ENCODE assay signal across 1 cellular context in genomic region chr13:99606322-99607089, GRCh38.
A peak's percentile ranks its signal among the peaks of the same experiment; 100 is the strongest.
TF ChIP-seq lines count a peak whose summit lies in the region.

Gene CLYBL, plus strand, starts transcription at chr13:99606690.

TF ChIP-seq in HepG2, 621 proteins besides CTCF, POLR2A, EP300 and RAD21 (continued from another document and continues in another):
- no peak for TF ChIP-seq ZFP36 (IDR thresholded peaks at IDR 0.05; ENCODE audit: borderline replicate concordance, low read depth, low read length, partially characterized antibody)
- TF ChIP-seq, protein P1, sequence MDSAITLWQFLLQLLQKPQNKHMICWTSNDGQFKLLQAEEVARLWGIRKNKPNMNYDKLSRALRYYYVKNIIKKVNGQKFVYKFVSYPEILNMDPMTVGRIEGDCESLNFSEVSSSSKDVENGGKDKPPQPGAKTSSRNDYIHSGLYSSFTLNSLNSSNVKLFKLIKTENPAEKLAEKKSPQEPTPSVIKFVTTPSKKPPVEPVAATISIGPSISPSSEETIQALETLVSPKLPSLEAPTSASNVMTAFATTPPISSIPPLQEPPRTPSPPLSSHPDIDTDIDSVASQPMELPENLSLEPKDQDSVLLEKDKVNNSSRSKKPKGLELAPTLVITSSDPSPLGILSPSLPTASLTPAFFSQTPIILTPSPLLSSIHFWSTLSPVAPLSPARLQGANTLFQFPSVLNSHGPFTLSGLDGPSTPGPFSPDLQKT (CRISPR knock-in tag; IDR thresholded peaks at IDR 0.05; ENCODE audit: borderline replicate concordance), result no peak
- TF ChIP-seq ATF4 (CRISPR knock-in tag; IDR thresholded peaks at IDR 0.05), result no peak; a peak in 1 of 4 replicates
- TF ChIP-seq ZBTB25 (CRISPR knock-in tag; IDR thresholded peaks at IDR 0.05), result no peak
- TF ChIP-seq SPEN (CRISPR knock-in tag; IDR thresholded peaks at IDR 0.05; ENCODE audit: low read depth), result peak; percentile 44; the same call in 1 of the 2 replicates
- TF ChIP-seq PHF8 (CRISPR knock-in tag; IDR thresholded peaks at IDR 0.05), result peak; percentile 85
- no peak for TF ChIP-seq KLF15 (CRISPR knock-in tag; IDR thresholded peaks at IDR 0.05; ENCODE audit: borderline replicate concordance)
- TF ChIP-seq SUZ12 (IDR thresholded peaks at IDR 0.05; ENCODE audit: low read depth, low read length), result no peak
- TF ChIP-seq, protein P2, sequence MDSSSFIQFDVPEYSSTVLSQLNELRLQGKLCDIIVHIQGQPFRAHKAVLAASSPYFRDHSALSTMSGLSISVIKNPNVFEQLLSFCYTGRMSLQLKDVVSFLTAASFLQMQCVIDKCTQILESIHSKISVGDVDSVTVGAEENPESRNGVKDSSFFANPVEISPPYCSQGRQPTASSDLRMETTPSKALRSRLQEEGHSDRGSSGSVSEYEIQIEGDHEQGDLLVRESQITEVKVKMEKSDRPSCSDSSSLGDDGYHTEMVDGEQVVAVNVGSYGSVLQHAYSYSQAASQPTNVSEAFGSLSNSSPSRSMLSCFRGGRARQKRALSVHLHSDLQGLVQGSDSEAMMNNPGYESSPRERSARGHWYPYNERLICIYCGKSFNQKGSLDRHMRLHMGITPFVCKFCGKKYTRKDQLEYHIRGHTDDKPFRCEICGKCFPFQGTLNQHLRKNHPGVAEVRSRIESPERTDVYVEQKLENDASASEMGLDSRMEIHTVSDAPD (CRISPR knock-in tag; IDR thresholded peaks at IDR 0.05), result 0 out of 2 replicates have a peak, but pooled peaks have one; percentile 12
- no peak for TF ChIP-seq FUBP1 (CRISPR knock-in tag; IDR thresholded peaks at IDR 0.05; ENCODE audit: borderline replicate concordance)
- TF ChIP-seq ADNP (CRISPR knock-in tag; IDR thresholded peaks at IDR 0.05), result peak; percentile 95
- TF ChIP-seq PAX8 (CRISPR knock-in tag; IDR thresholded peaks at IDR 0.05; ENCODE audit: borderline replicate concordance), result 0 out of 2 replicates have a peak, but pooled peaks have one; percentile 25
- peak; percentile 84 for TF ChIP-seq POGZ (CRISPR knock-in tag; IDR thresholded peaks at IDR 0.05)
- TF ChIP-seq SALL1 (CRISPR knock-in tag; IDR thresholded peaks at IDR 0.05), result peak; percentile 76
- no peak; the same call in none of the 2 replicates for TF ChIP-seq ARID4A (CRISPR knock-in tag; IDR thresholded peaks at IDR 0.05; ENCODE audit: borderline replicate concordance)
- peak; percentile 25 for TF ChIP-seq PHF21A (CRISPR knock-in tag; IDR thresholded peaks at IDR 0.05)
- TF ChIP-seq ZNF678 (CRISPR knock-in tag; IDR thresholded peaks at IDR 0.05), result no peak; the same call in 1 of the 2 replicates
- TF ChIP-seq ZNF652 (CRISPR knock-in tag; IDR thresholded peaks at IDR 0.05; ENCODE audit: borderline replicate concordance, low read depth), result no peak
- TF ChIP-seq PRPF4 (IDR thresholded peaks at IDR 0.05; ENCODE audit: low read depth, low read length, poor library complexity, severe bottlenecking), result no peak
- TF ChIP-seq PPARG (CRISPR knock-in tag; conservative IDR thresholded peaks at IDR 0.05), result no peak
- no peak for TF ChIP-seq MYNN (CRISPR knock-in tag; IDR thresholded peaks at IDR 0.05; ENCODE audit: low read depth)
- TF ChIP-seq MXD3 (CRISPR knock-in tag; IDR thresholded peaks at IDR 0.05), result peak; percentile 89
- TF ChIP-seq, protein P3, sequence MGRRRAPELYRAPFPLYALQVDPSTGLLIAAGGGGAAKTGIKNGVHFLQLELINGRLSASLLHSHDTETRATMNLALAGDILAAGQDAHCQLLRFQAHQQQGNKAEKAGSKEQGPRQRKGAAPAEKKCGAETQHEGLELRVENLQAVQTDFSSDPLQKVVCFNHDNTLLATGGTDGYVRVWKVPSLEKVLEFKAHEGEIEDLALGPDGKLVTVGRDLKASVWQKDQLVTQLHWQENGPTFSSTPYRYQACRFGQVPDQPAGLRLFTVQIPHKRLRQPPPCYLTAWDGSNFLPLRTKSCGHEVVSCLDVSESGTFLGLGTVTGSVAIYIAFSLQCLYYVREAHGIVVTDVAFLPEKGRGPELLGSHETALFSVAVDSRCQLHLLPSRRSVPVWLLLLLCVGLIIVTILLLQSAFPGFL (CRISPR knock-in tag; IDR thresholded peaks at IDR 0.05), result no peak
- TF ChIP-seq SOX13 (IDR thresholded peaks at IDR 0.05), result no peak
- peak in 1 of 2 experiments; percentile 44; a peak in 2 of 4 replicates for TF ChIP-seq SOX13 (CRISPR knock-in tag; conservative IDR thresholded peaks at IDR 0.05 in 1 of 2, IDR thresholded peaks at IDR 0.05 in 1 of 2)
- no peak for TF ChIP-seq KLF16 (CRISPR knock-in tag; IDR thresholded peaks at IDR 0.05)
- no peak for TF ChIP-seq ZNF850 (CRISPR knock-in tag; conservative IDR thresholded peaks at IDR 0.05)
- peak; percentile 27 for TF ChIP-seq ZNF883 (CRISPR knock-in tag; IDR thresholded peaks at IDR 0.05; ENCODE audit: not compliant biosample characterization)
- TF ChIP-seq RFXAP (CRISPR knock-in tag; IDR thresholded peaks at IDR 0.05; ENCODE audit: borderline replicate concordance), result no peak
- TF ChIP-seq PRMT3 (CRISPR knock-in tag; IDR thresholded peaks at IDR 0.05; ENCODE audit: borderline replicate concordance, low read depth), result no peak
- no peak for TF ChIP-seq FOXJ3 (CRISPR knock-in tag; IDR thresholded peaks at IDR 0.05; ENCODE audit: borderline replicate concordance)
- TF ChIP-seq ZNF33B (CRISPR knock-in tag; IDR thresholded peaks at IDR 0.05), result no peak
- TF ChIP-seq, protein P4, sequence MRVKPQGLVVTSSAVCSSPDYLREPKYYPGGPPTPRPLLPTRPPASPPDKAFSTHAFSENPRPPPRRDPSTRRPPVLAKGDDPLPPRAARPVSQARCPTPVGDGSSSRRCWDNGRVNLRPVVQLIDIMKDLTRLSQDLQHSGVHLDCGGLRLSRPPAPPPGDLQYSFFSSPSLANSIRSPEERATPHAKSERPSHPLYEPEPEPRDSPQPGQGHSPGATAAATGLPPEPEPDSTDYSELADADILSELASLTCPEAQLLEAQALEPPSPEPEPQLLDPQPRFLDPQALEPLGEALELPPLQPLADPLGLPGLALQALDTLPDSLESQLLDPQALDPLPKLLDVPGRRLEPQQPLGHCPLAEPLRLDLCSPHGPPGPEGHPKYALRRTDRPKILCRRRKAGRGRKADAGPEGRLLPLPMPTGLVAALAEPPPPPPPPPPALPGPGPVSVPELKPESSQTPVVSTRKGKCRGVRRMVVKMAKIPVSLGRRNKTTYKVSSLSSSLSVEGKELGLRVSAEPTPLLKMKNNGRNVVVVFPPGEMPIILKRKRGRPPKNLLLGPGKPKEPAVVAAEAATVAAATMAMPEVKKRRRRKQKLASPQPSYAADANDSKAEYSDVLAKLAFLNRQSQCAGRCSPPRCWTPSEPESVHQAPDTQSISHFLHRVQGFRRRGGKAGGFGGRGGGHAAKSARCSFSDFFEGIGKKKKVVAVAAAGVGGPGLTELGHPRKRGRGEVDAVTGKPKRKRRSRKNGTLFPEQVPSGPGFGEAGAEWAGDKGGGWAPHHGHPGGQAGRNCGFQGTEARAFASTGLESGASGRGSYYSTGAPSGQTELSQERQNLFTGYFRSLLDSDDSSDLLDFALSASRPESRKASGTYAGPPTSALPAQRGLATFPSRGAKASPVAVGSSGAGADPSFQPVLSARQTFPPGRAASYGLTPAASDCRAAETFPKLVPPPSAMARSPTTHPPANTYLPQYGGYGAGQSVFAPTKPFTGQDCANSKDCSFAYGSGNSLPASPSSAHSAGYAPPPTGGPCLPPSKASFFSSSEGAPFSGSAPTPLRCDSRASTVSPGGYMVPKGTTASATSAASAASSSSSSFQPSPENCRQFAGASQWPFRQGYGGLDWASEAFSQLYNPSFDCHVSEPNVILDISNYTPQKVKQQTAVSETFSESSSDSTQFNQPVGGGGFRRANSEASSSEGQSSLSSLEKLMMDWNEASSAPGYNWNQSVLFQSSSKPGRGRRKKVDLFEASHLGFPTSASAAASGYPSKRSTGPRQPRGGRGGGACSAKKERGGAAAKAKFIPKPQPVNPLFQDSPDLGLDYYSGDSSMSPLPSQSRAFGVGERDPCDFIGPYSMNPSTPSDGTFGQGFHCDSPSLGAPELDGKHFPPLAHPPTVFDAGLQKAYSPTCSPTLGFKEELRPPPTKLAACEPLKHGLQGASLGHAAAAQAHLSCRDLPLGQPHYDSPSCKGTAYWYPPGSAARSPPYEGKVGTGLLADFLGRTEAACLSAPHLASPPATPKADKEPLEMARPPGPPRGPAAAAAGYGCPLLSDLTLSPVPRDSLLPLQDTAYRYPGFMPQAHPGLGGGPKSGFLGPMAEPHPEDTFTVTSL (CRISPR knock-in tag; IDR thresholded peaks at IDR 0.05; ENCODE audit: borderline replicate concordance), result peak; percentile 35; the same call in 1 of the 2 replicates
- TF ChIP-seq KDM4B (CRISPR knock-in tag; IDR thresholded peaks at IDR 0.05), result 0 out of 2 replicates have a peak, but pooled peaks have one; percentile 7
- TF ChIP-seq ZNF350 (CRISPR knock-in tag; IDR thresholded peaks at IDR 0.05; ENCODE audit: borderline replicate concordance, low read depth), result no peak
- no peak for TF ChIP-seq ZNF605 (CRISPR knock-in tag; IDR thresholded peaks at IDR 0.05)
- no peak for TF ChIP-seq RBAK (CRISPR knock-in tag; IDR thresholded peaks at IDR 0.05)
- no peak for TF ChIP-seq XBP1 (CRISPR knock-in tag; IDR thresholded peaks at IDR 0.05)
- TF ChIP-seq RBM22 (optimal IDR thresholded peaks at IDR 0.05; ENCODE audit: low read length), result no peak
- TF ChIP-seq HHEX (CRISPR knock-in tag; IDR thresholded peaks at IDR 0.05), result no peak
- no peak for TF ChIP-seq FOSL1 (CRISPR knock-in tag; IDR thresholded peaks at IDR 0.05; ENCODE audit: borderline replicate concordance)
- TF ChIP-seq MTF1 (CRISPR knock-in tag; IDR thresholded peaks at IDR 0.05), result no peak
- TF ChIP-seq ZNF383 (CRISPR knock-in tag; IDR thresholded peaks at IDR 0.05; ENCODE audit: borderline replicate concordance), result no peak
- no peak for TF ChIP-seq PAWR (CRISPR knock-in tag; IDR thresholded peaks at IDR 0.05; ENCODE audit: borderline replicate concordance)
- no peak; the same call in 1 of the 2 replicates for TF ChIP-seq ZNF772 (CRISPR knock-in tag; IDR thresholded peaks at IDR 0.05)
- no peak for TF ChIP-seq ZNF576 (CRISPR knock-in tag; IDR thresholded peaks at IDR 0.05)
- TF ChIP-seq ZNF878 (CRISPR knock-in tag; IDR thresholded peaks at IDR 0.05), result no peak
- no peak for TF ChIP-seq ZNF431 (CRISPR knock-in tag; IDR thresholded peaks at IDR 0.05; ENCODE audit: borderline replicate concordance, low read depth)
- no peak; the same call in 1 of the 2 replicates for TF ChIP-seq SP2 (CRISPR knock-in tag; IDR thresholded peaks at IDR 0.05)
- no peak; the same call in 1 of the 2 replicates for TF ChIP-seq ZNF136 (CRISPR knock-in tag; IDR thresholded peaks at IDR 0.05; ENCODE audit: low read depth)
